Comparison of ENCODE assay signal across 8 cellular contexts in the genomic region with DNA sequence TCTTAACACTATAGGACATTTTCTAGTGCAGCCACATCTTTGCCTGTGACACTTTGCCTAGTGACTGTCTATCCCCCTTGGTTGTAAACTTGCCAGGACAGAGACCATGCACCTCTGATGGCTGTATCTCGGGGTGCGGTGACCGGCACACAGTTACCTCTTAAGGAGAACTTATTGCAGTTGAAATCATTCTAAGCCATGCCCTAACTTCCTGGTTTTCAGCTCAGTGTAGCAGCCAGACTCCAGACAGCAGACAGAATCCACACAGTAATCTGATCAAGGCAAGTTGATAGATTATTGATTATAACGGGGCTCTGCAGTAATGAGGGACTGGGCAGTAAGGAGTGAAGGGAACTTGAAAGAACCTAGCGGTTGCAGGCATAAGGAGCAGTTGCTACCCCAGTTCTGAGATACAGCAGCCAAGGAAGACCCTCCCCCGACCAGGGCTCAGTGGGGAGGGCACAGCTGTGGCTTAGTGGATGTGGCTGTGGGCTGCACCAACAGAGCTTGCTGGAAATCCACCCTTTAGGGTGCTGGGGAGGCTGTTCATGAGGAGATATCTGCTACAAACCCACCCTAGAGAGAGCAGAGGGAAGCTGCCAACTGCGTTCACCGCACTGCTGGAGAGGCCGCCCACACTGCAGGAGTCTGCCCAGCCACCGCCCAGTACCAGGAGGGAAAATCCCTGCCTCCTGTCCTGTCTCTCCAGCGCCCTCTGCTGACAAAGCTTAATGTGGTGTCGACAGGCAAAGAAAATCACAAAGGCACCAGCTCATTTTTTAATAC. TPM values are rescaled to one million over a fixed set of nuclear protein-coding genes. Genes with fewer than 3 reads are reported as not detected.
DNase-seq lines count a peak whose midpoint lies in the region; ATAC-seq and TF ChIP-seq lines count a peak whose summit lies in the region.

No MANE protein-coding gene starts in this region.

- CTCF ChIA-PET in A673 (lab: Charles Lee): interaction anchor here (0.5 to 3.0 kb wide), 17 partner anchors 8 to 267 kb away, joined by 3 to 75 read pairs (median 4); no protein-coding TSS in a partner anchor

- POLR2A ChIA-PET in A673 (lab: Charles Lee; ENCODE audit: low non-redundant PET): interaction anchor here (0.6 kb wide), 2 partner anchors 17 to 89 kb away, joined by 3 to 6 read pairs; no protein-coding TSS in a partner anchor

- DNase-seq in A673 (ENCODE audit: low spot score) (peak; percentile 93), HuH-7.5 (ENCODE audit: low spot score) (peak; percentile 91), OCI-M2 (lab: John Stamatoyannopoulos, UW; ENCODE audit: unreplicated experiment) (peak; percentile 70), activated T-cell treated with anti-CD3 and anti-CD28 coated beads for 4 hours (peak; percentile 81), esophagus squamous epithelium (lab: John Stamatoyannopoulos, UW) (peak; percentile 13), natural killer cell (peak; percentile 76)
- DNase-seq in stimulated activated naive B cell treated with anti-CD40 and anti-IgM and Interleukin-4, amounts not matched to agents 10 μg/mL and 1 μg/mL and 100 μg/mL, for 72 hours: peak; percentile 77

- peak overlapping the region in 1 of 2 donors; percentile 28 for H3K27ac Mint-ChIP-seq in natural killer cell
- H3K27ac Mint-ChIP-seq in stimulated activated naive B cell treated with anti-CD40 and anti-IgM and Interleukin-4, amounts not matched to agents 10 μg/mL and 1 μg/mL and 100 μg/mL, for 72 hours: no peak overlapping the region

- H3K36me3 ChIP-seq in A673 (ENCODE audit: insufficient read depth, low read length, poor library complexity, severe bottlenecking) (no peaks in the 10 kb centered on the region), esophagus squamous epithelium (no peaks in the 10 kb centered on the region)

- peak; percentile 57 for ATAC-seq in GM18861 (IDR thresholded peaks at IDR 0.05; ENCODE audit: unreplicated experiment)
- peak; percentile 81 to 89 (median 85) for ATAC-seq in natural killer cell
- ATAC-seq in stimulated activated naive B cell treated with anti-CD40 and anti-IgM and Interleukin-4, amounts not matched to agents 10 μg/mL and 1 μg/mL and 100 μg/mL, for 72 hours (replicated peaks): peak; percentile 86 to 92

- TF ChIP-seq CTCF in A673 (conservative IDR thresholded peaks at IDR 0.05; ENCODE audit: low read depth, low read length): peak; percentile 85
- peak; percentile 42 to 89 (median 75) for TF ChIP-seq CTCF in esophagus squamous epithelium (IDR thresholded peaks at IDR 0.05)
- TF ChIP-seq CTCF in natural killer cell (IDR thresholded peaks at IDR 0.05): peak; percentile 81

- peaks cover 51 to 57% of the 10 kb centered on the region in 2 donors for H3K4me1 Mint-ChIP-seq in natural killer cell
- peaks cover 16 to 27% of the 10 kb centered on the region in 2 donors for H3K4me1 Mint-ChIP-seq in stimulated activated naive B cell treated with anti-CD40 and anti-IgM and Interleukin-4, amounts not matched to agents 10 μg/mL and 1 μg/mL and 100 μg/mL, for 72 hours

- H3K4me3 ChIP-seq in A673 (ENCODE audit: low read depth, low read length, poor library complexity, severe bottlenecking) (no peak overlapping the region), esophagus squamous epithelium (no peak overlapping the region)

- H3K9me3 Mint-ChIP-seq in natural killer cell: no peaks in the 10 kb centered on the region
- no peaks in the 10 kb centered on the region for H3K9me3 Mint-ChIP-seq in stimulated activated naive B cell treated with anti-CD40 and anti-IgM and Interleukin-4, amounts not matched to agents 10 μg/mL and 1 μg/mL and 100 μg/mL, for 72 hours

- no peak overlapping the region for H3K27ac ChIP-seq in A673 (ENCODE audit: low read depth, low read length, poor library complexity, severe bottlenecking)
- H3K27ac ChIP-seq in esophagus squamous epithelium: no peak overlapping the region

- H3K36me3 Mint-ChIP-seq in natural killer cell: no peaks in the 10 kb centered on the region
- no peaks in the 10 kb centered on the region for H3K36me3 Mint-ChIP-seq in stimulated activated naive B cell treated with anti-CD40 and anti-IgM and Interleukin-4, amounts not matched to agents 10 μg/mL and 1 μg/mL and 100 μg/mL, for 72 hours

- peaks cover 63 to 78% of the 10 kb centered on the region in 2 donors for H3K27me3 Mint-ChIP-seq in natural killer cell (ENCODE audit: low read depth in 2 of 2)
- H3K27me3 Mint-ChIP-seq in stimulated activated naive B cell treated with anti-CD40 and anti-IgM and Interleukin-4, amounts not matched to agents 10 μg/mL and 1 μg/mL and 100 μg/mL, for 72 hours: peaks cover 32 to 41% of the 10 kb centered on the region in 2 donors

- intact Hi-C loops in A673 (cut with micrococcal nuclease; ENCODE audit: unreplicated experiment): loop anchor here (1.0 to 2.0 kb wide), 3 partner anchors 121 to 260 kb away; no protein-coding TSS in a partner anchor
- intact Hi-C loops in esophagus squamous epithelium (cut with DNase I): no loop called here
- intact Hi-C loops in natural killer cell (cut with micrococcal nuclease): loop anchor here (1.0 to 2.0 kb wide), 2 partner anchors 120 to 263 kb away; no protein-coding TSS in a partner anchor

- H3K9me3 ChIP-seq in A673 (ENCODE audit: low read depth, low read length, poor library complexity, severe bottlenecking) (no peaks in the 10 kb centered on the region), esophagus squamous epithelium (no peaks in the 10 kb centered on the region)

- H3K27me3 ChIP-seq in A673 (replicated peaks; ENCODE audit: insufficient read depth, low read depth, low read length, poor library complexity) (no peaks in the 10 kb centered on the region), esophagus squamous epithelium (peaks cover 0 to 21% (median 0%) of the 10 kb centered on the region in 4 donors)

- H3K4me1 ChIP-seq in A673 (ENCODE audit: insufficient read depth, low read length, poor library complexity, severe bottlenecking) (no peaks in the 10 kb centered on the region), esophagus squamous epithelium (peaks cover 0 to 5% (median 3%) of the 10 kb centered on the region in 3 donors)

- no TSS peak for BruUV-seq in A673 (replicated peaks; lab: Mats Ljungman, UMichigan)

- H3K4me3 Mint-ChIP-seq in natural killer cell: peak overlapping the region; percentile 43
- H3K4me3 Mint-ChIP-seq in stimulated activated naive B cell treated with anti-CD40 and anti-IgM and Interleukin-4, amounts not matched to agents 10 μg/mL and 1 μg/mL and 100 μg/mL, for 72 hours: peak overlapping the region in 1 of 2 donors; percentile 17

- 37 to 66% methylated on average over 5 to 10 of the region's 12 CpGs for WGBS in esophagus squamous epithelium, 2 donors

- TF ChIP-seq POLR2A in esophagus squamous epithelium (IDR thresholded peaks at IDR 0.05): no peak

RNA-seq across cellular contexts. Expression of a gene that starts 58.2 kb away (rescaled TPM):
- 0.84 and 1.3 TPM in 2 replicates for total RNA-seq in A673 (2021)
- 1 to 10 TPM in 1 of 4 donors, under 1 TPM in 2, not detected in 1; 0.47 to 1.5 (median 0.53) TPM for total RNA-seq in esophagus squamous epithelium
- total RNA-seq in natural killer cell: 1 to 10 TPM in 1 of 3 donors, under 1 TPM in 1, not detected in 1; 0.11 to 1.3 TPM

Comparison
In these comparisons a context has a peak if more than half of its experiments do, and no peak if none do; other contexts are left out.
1. DNase-seq: peak in every context shown above with its lines; median percentile 93 in A673; 91 in HuH-7.5; 81 in activated T-cell treated with anti-CD3 and anti-CD28 coated beads for 4 hours; 77 in stimulated activated naive B cell treated with anti-CD40 and anti-IgM and Interleukin-4, amounts not matched to agents 10 μg/mL and 1 μg/mL and 100 μg/mL, for 72 hours; 76 in natural killer cell; 70 in OCI-M2; 13 in esophagus squamous epithelium.